In genomic region chr1:180178511-180179161, GRCh38 we compare ENCODE assay signal across 1 cellular context.
A peak's percentile ranks its signal among the peaks of the same experiment; 100 is the strongest.
TF ChIP-seq lines count a peak whose summit lies in the region.

No MANE protein-coding gene starts in this region.

TF ChIP-seq in HepG2, 621 proteins besides CTCF, POLR2A, EP300 and RAD21 (continued from another document):
- TF ChIP-seq, protein P1, sequence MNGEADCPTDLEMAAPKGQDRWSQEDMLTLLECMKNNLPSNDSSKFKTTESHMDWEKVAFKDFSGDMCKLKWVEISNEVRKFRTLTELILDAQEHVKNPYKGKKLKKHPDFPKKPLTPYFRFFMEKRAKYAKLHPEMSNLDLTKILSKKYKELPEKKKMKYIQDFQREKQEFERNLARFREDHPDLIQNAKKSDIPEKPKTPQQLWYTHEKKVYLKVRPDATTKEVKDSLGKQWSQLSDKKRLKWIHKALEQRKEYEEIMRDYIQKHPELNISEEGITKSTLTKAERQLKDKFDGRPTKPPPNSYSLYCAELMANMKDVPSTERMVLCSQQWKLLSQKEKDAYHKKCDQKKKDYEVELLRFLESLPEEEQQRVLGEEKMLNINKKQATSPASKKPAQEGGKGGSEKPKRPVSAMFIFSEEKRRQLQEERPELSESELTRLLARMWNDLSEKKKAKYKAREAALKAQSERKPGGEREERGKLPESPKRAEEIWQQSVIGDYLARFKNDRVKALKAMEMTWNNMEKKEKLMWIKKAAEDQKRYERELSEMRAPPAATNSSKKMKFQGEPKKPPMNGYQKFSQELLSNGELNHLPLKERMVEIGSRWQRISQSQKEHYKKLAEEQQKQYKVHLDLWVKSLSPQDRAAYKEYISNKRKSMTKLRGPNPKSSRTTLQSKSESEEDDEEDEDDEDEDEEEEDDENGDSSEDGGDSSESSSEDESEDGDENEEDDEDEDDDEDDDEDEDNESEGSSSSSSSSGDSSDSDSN (CRISPR knock-in tag; IDR thresholded peaks at IDR 0.05) = no peak
- TF ChIP-seq KDM6A (CRISPR knock-in tag; IDR thresholded peaks at IDR 0.05; ENCODE audit: low read depth) (no peak), SMC3 (IDR thresholded peaks at IDR 0.05; ENCODE audit: low read length) (peak; percentile 82), ZNF484 (CRISPR knock-in tag; IDR thresholded peaks at IDR 0.05; ENCODE audit: borderline replicate concordance, low read depth) (no peak), BCL6 (CRISPR knock-in tag; IDR thresholded peaks at IDR 0.05) (no peak), STAG1 (CRISPR knock-in tag; IDR thresholded peaks at IDR 0.05) (peak; percentile 94), ZSCAN25 (CRISPR knock-in tag; IDR thresholded peaks at IDR 0.05) (no peak), TBP (CRISPR knock-in tag; IDR thresholded peaks at IDR 0.05) (no peak), HNF4A (CRISPR knock-in tag; IDR thresholded peaks at IDR 0.05) (no peak), ZNF501 (CRISPR knock-in tag; IDR thresholded peaks at IDR 0.05) (peak; percentile 43; the same call in 1 of the 2 replicates)
- TF ChIP-seq, protein P2, sequence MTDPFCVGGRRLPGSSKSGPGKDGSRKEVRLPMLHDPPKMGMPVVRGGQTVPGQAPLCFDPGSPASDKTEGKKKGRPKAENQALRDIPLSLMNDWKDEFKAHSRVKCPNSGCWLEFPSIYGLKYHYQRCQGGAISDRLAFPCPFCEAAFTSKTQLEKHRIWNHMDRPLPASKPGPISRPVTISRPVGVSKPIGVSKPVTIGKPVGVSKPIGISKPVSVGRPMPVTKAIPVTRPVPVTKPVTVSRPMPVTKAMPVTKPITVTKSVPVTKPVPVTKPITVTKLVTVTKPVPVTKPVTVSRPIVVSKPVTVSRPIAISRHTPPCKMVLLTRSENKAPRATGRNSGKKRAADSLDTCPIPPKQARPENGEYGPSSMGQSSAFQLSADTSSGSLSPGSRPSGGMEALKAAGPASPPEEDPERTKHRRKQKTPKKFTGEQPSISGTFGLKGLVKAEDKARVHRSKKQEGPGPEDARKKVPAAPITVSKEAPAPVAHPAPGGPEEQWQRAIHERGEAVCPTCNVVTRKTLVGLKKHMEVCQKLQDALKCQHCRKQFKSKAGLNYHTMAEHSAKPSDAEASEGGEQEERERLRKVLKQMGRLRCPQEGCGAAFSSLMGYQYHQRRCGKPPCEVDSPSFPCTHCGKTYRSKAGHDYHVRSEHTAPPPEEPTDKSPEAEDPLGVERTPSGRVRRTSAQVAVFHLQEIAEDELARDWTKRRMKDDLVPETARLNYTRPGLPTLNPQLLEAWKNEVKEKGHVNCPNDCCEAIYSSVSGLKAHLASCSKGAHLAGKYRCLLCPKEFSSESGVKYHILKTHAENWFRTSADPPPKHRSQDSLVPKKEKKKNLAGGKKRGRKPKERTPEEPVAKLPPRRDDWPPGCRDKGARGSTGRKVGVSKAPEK (CRISPR knock-in tag; IDR thresholded peaks at IDR 0.05; ENCODE audit: borderline replicate concordance) = no peak
- TF ChIP-seq, protein P3, sequence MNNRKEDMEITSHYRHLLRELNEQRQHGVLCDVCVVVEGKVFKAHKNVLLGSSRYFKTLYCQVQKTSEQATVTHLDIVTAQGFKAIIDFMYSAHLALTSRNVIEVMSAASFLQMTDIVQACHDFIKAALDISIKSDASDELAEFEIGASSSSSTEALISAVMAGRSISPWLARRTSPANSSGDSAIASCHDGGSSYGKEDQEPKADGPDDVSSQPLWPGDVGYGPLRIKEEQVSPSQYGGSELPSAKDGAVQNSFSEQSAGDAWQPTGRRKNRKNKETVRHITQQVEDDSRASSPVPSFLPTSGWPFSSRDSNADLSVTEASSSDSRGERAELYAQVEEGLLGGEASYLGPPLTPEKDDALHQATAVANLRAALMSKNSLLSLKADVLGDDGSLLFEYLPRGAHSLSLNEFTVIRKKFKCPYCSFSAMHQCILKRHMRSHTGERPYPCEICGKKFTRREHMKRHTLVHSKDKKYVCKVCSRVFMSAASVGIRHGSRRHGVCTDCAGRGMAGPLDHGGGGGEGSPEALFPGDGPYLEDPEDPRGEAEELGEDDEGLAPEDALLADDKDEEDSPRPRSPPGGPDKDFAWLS (CRISPR knock-in tag; IDR thresholded peaks at IDR 0.05; ENCODE audit: borderline replicate concordance) = no peak
- TF ChIP-seq, protein P4, sequence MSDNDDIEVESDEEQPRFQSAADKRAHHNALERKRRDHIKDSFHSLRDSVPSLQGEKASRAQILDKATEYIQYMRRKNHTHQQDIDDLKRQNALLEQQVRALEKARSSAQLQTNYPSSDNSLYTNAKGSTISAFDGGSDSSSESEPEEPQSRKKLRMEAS (IDR thresholded peaks at IDR 0.05) = no peak
- TF ChIP-seq, protein P5, sequence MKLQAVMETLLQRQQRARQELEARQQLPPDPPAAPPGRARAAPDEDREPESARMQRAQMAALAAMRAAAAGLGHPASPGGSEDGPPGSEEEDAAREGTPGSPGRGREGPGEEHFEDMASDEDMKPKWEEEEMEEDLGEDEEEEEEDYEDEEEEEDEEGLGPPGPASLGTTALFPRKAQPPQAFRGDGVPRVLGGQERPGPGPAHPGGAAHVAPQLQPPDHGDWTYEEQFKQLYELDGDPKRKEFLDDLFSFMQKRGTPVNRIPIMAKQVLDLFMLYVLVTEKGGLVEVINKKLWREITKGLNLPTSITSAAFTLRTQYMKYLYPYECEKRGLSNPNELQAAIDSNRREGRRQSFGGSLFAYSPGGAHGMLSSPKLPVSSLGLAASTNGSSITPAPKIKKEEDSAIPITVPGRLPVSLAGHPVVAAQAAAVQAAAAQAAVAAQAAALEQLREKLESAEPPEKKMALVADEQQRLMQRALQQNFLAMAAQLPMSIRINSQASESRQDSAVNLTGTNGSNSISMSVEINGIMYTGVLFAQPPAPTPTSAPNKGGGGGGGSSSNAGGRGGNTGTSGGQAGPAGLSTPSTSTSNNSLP (IDR thresholded peaks at IDR 0.05; ENCODE audit: low read depth, low read length) = no peak
TF ChIP-seq in HepG2: peak in this region for 3.
